1 cellular context compared by ENCODE assay signal in the genomic region with DNA sequence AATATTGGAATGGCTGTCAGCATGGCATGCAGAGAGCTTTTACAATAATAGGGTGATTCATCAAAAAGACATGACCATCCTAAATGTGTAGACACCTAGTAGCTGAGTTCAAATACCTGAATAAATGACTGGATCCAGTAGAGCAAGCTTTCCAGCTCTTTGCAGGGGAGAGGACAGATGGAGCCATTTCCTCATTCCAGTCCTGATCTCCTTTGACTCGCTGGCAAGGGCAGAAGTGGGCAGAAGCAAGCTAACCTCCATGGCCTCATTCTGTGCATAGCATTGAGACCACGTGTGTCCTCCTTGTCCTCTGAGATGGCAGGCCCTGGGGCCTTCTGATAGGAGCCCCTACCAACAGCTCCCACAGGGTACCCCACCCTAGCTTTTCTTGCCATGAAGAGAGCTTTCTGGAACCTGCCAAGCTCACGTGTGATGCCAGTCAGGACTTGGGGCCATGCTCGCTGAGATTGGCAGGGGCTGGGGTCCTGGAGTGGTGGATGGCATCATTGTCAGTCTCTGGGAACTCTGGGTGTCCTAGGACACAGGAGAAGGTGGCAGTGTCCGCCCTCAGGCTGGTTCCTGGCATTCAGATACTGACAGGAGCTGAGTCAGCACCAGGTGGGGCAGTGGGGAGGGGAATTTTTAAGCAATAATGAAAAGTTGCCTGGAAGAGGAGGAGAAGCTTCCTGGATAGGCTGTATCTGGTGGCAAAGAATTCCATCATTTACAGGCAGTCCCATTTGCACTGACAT.
A peak's percentile ranks its signal among the peaks of the same experiment; 100 is the strongest.
TF ChIP-seq lines count a peak whose summit lies in the region.

No MANE protein-coding gene starts in this region.

TF ChIP-seq in HCT116, 20 proteins besides CTCF, POLR2A, EP300 and RAD21 (continued from another document):
- TF ChIP-seq, protein P1, sequence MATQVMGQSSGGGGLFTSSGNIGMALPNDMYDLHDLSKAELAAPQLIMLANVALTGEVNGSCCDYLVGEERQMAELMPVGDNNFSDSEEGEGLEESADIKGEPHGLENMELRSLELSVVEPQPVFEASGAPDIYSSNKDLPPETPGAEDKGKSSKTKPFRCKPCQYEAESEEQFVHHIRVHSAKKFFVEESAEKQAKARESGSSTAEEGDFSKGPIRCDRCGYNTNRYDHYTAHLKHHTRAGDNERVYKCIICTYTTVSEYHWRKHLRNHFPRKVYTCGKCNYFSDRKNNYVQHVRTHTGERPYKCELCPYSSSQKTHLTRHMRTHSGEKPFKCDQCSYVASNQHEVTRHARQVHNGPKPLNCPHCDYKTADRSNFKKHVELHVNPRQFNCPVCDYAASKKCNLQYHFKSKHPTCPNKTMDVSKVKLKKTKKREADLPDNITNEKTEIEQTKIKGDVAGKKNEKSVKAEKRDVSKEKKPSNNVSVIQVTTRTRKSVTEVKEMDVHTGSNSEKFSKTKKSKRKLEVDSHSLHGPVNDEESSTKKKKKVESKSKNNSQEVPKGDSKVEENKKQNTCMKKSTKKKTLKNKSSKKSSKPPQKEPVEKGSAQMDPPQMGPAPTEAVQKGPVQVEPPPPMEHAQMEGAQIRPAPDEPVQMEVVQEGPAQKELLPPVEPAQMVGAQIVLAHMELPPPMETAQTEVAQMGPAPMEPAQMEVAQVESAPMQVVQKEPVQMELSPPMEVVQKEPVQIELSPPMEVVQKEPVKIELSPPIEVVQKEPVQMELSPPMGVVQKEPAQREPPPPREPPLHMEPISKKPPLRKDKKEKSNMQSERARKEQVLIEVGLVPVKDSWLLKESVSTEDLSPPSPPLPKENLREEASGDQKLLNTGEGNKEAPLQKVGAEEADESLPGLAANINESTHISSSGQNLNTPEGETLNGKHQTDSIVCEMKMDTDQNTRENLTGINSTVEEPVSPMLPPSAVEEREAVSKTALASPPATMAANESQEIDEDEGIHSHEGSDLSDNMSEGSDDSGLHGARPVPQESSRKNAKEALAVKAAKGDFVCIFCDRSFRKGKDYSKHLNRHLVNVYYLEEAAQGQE (IDR thresholded peaks at IDR 0.05; ENCODE audit: low read depth), result no peak
- TF ChIP-seq ELF1 (IDR thresholded peaks at IDR 0.05; ENCODE audit: borderline replicate concordance, low read depth), result peak; percentile 50
- TF ChIP-seq SP1 (IDR thresholded peaks at IDR 0.05; ENCODE audit: low read depth), result peak; percentile 73
- no peak for TF ChIP-seq ZFX (IDR thresholded peaks at IDR 0.05)
- no peak for TF ChIP-seq ZNF274 (IDR thresholded peaks at IDR 0.05; ENCODE audit: low read depth, low read length)
- TF ChIP-seq EZH2 (IDR thresholded peaks at IDR 0.05), result no peak
- TF ChIP-seq POLR2AphosphoS5 (IDR thresholded peaks at IDR 0.05; ENCODE audit: low read depth, low read length), result peak; percentile 37; the same call in 1 of the 2 replicates
- TF ChIP-seq CBX3 (IDR thresholded peaks at IDR 0.05; ENCODE audit: low read depth), result peak; percentile 12; the same call in 1 of the 2 replicates
- peak; percentile 70; the same call in 1 of the 2 replicates for TF ChIP-seq JUND (IDR thresholded peaks at IDR 0.05)
- no peak for TF ChIP-seq EGR1 (IDR thresholded peaks at IDR 0.05; ENCODE audit: low read depth)
